In genomic region chr5:150410524-150411244, GRCh38 we compare ENCODE assay signal across 8 cellular contexts. TPM values are rescaled to one million over a fixed set of nuclear protein-coding genes. Genes with fewer than 3 reads are reported as not detected.
A peak's percentile ranks its signal among the peaks of the same experiment; 100 is the strongest.
DNase-seq lines count a peak whose midpoint lies in the region; TF ChIP-seq lines count a peak whose summit lies in the region.

No MANE protein-coding gene starts in this region.

- no peaks in the 10 kb centered on the region for H4K20me1 ChIP-seq in OCI-LY1 (ENCODE audit: insufficient read depth, low read length)

- no peak overlapping the region for H3K4ac ChIP-seq in neuronal stem cell (ENCODE audit: low read length)

- intact Hi-C loops in Caco-2 (cut with micrococcal nuclease; ENCODE audit: unreplicated experiment), result no loop called here

- H3K9me3 Mint-ChIP-seq in Caco-2 (ENCODE audit: unreplicated experiment), result no peaks in the 10 kb centered on the region

- H3K4me1 ChIP-seq in Caco-2 (peaks cover 6% of the 10 kb centered on the region), OCI-LY1 (ENCODE audit: insufficient read depth, low read length, severe bottlenecking) (peaks cover 73% of the 10 kb centered on the region), neuronal stem cell (ENCODE audit: control insufficient read depth in 2 of 2, insufficient read depth in 1 of 2, low read depth in 1 of 2, low read length in 2 of 2) (peaks cover 9 to 12% of the 10 kb centered on the region in 2 donors)

- no peaks in the 10 kb centered on the region for H3K9me2 ChIP-seq in OCI-LY1 (ENCODE audit: low read depth, low read length)

- no TSS peak for BruUV-seq in Caco-2 (replicated peaks; lab: Mats Ljungman, UMichigan)

- peak overlapping the region; percentile 60 for H3K27ac Mint-ChIP-seq in Caco-2 (ENCODE audit: unreplicated experiment)

- H2AFZ ChIP-seq in OCI-LY1 (ENCODE audit: low read length) (no peak overlapping the region), neuronal stem cell (ENCODE audit: low read length) (peak overlapping the region; percentile 77)

- peaks cover 7% of the 10 kb centered on the region; the same call in 1 of the 2 replicates for H3K79me2 ChIP-seq in OCI-LY1 (ENCODE audit: insufficient read depth, low read length)

- WGBS in neuronal stem cell (ENCODE audit: extremely low coverage in 2 of 2, insufficient read length in 2 of 2, insufficient replicate concordance in 1 of 2), 2 donors, result no CpG with 5 or more reads among the region's 4 CpGs

- H3K36me3 ChIP-seq in Caco-2 (ENCODE audit: control insufficient read depth, insufficient read depth, low read length) (no peaks in the 10 kb centered on the region), OCI-LY1 (ENCODE audit: insufficient read depth, low read length) (peaks cover 35% of the 10 kb centered on the region; the same call in 1 of the 2 replicates), neuronal stem cell (replicated peaks in 1 of 2; ENCODE audit: control insufficient read depth in 2 of 2, insufficient read depth in 2 of 2, low read length in 2 of 2) (no peaks in the 10 kb centered on the region)

- H3K18ac ChIP-seq in neuronal stem cell (ENCODE audit: low read length), result no peak overlapping the region

- H4K91ac ChIP-seq in neuronal stem cell (ENCODE audit: low read depth, low read length, poor library complexity), result no peak overlapping the region

- H3K9ac ChIP-seq in OCI-LY1 (ENCODE audit: low read length) (peak overlapping the region; percentile 80), neuronal stem cell (ENCODE audit: low read depth, low read length, poor library complexity) (no peak overlapping the region)

- H3F3A ChIP-seq in OCI-LY1 (ENCODE audit: insufficient read depth, low read length), result peaks cover 17% of the 10 kb centered on the region

- peaks cover 7% of the 10 kb centered on the region for H3K4me1 Mint-ChIP-seq in Caco-2 (ENCODE audit: low read depth, unreplicated experiment)

- H3K9me3 ChIP-seq in Caco-2, result no peaks in the 10 kb centered on the region
- no peaks in the 10 kb centered on the region for H3K9me3 ChIP-seq in OCI-LY1 (ENCODE audit: low read length)
- no peaks in the 10 kb centered on the region for H3K9me3 ChIP-seq in neuronal stem cell (replicated peaks in 1 of 2; ENCODE audit: control insufficient read depth in 2 of 2, insufficient read depth in 1 of 2, low read depth in 1 of 2, low read length in 2 of 2)

- H3K14ac ChIP-seq in neuronal stem cell (ENCODE audit: low read length), result no peak overlapping the region

- no peaks in the 10 kb centered on the region for H3K27me3 Mint-ChIP-seq in Caco-2 (ENCODE audit: insufficient read depth, unreplicated experiment)

- H3K4me3 Mint-ChIP-seq in Caco-2 (ENCODE audit: unreplicated experiment), result peak overlapping the region; percentile 60

- DNase-seq in Caco-2 (peak; percentile 65 to 69), HT1080 (ENCODE audit: low read depth) (peak; percentile 62), foreskin melanocyte (peak; percentile 53), neuronal stem cell (ENCODE audit: low spot score) (peak; percentile 68), ecto neural progenitor cell (ENCODE audit: low spot score) (no peak), NCI-H187 (lab: John Stamatoyannopoulos, UW) (no peak)
- peak; percentile 73 for DNase-seq in activated effector memory CD4-positive, alpha-beta T cell treated with anti-CD3 and anti-CD28 coated beads, Interleukin-2, amount 50 U/mL, for 16 hours

- H2BK120ac ChIP-seq in neuronal stem cell (ENCODE audit: low read depth, low read length), result no peak overlapping the region

- H3K27me3 ChIP-seq in Caco-2 (replicated peaks; ENCODE audit: control insufficient read depth, insufficient read depth, low read length) (no peaks in the 10 kb centered on the region), OCI-LY1 (ENCODE audit: insufficient read depth, low read length) (no peaks in the 10 kb centered on the region), neuronal stem cell (ENCODE audit: control insufficient read depth in 3 of 3, insufficient read depth in 3 of 3, low read depth in 1 of 3, low read length in 3 of 3) (no peaks in the 10 kb centered on the region)

- H3K4me3 ChIP-seq in Caco-2 (ENCODE audit: low read depth, low read length) (no peak overlapping the region), OCI-LY1 (ENCODE audit: low read depth, low read length, poor library complexity, severe bottlenecking) (peak overlapping the region; percentile 75), neuronal stem cell (ENCODE audit: low read length in 2 of 2) (no peak overlapping the region)

- H3K4me2 ChIP-seq in OCI-LY1 (ENCODE audit: low read length) (peak overlapping the region; percentile 91), neuronal stem cell (ENCODE audit: insufficient read depth, low read length, poor library complexity, severe bottlenecking) (no peak overlapping the region)

- H3K36me3 Mint-ChIP-seq in Caco-2 (ENCODE audit: insufficient read depth, unreplicated experiment), result peaks cover 18% of the 10 kb centered on the region

- no peak overlapping the region for H2BK15ac ChIP-seq in neuronal stem cell (ENCODE audit: low read length)

- TF ChIP-seq CTCF in Caco-2 (IDR thresholded peaks at IDR 0.05; ENCODE audit: insufficient read depth in 1 of 2, low read depth in 1 of 2, low read length in 1 of 2, severe bottlenecking in 1 of 2, unreplicated experiment in 1 of 2) (no peak), OCI-LY1 (IDR thresholded peaks at IDR 0.05; ENCODE audit: low read length) (no peak)

- H2AK5ac ChIP-seq in neuronal stem cell (ENCODE audit: low read depth, low read length), result no peak overlapping the region

- H3K27ac ChIP-seq in OCI-LY1 (ENCODE audit: low read depth, low read length, poor library complexity, severe bottlenecking), result peak overlapping the region; percentile 98
- no peak overlapping the region for H3K27ac ChIP-seq in neuronal stem cell (replicated peaks; ENCODE audit: low read length)

- H3K79me1 ChIP-seq in neuronal stem cell (ENCODE audit: low read depth, low read length), result peaks cover 2% of the 10 kb centered on the region

- POLR2A ChIA-PET in Caco-2 (lab: Charles Lee), result interaction anchor here (0.6 kb wide), 2 partner anchors 18 to 247 kb away, joined by 5 to 7 read pairs; no protein-coding TSS in a partner anchor

- CTCF ChIA-PET in Caco-2 (lab: Charles Lee), result interaction anchor here (0.5 to 1.2 kb wide), 6 partner anchors 9 to 305 kb away, joined by 3 to 9 read pairs (median 4); no protein-coding TSS in a partner anchor

- H2BK12ac ChIP-seq in neuronal stem cell (ENCODE audit: low read length), result no peak overlapping the region

- H4K8ac ChIP-seq in neuronal stem cell (ENCODE audit: low read depth, low read length), result no peak overlapping the region

- no peak overlapping the region for H3K23ac ChIP-seq in neuronal stem cell (ENCODE audit: low read depth, low read length, poor library complexity)

- no peak overlapping the region for H2BK5ac ChIP-seq in neuronal stem cell (ENCODE audit: low read length)

RNA-seq across cellular contexts. Expression of gene CD74, which starts 2.0 kb away (rescaled TPM):
- total RNA-seq in Caco-2 (2022), result 49.6 and 59.3 TPM in 2 replicates
- 0.17 and 1.2 TPM in 2 replicates for total RNA-seq in HT1080 (2014; rRNA removed; shearing (Covaris generic))
- polyA plus RNA-seq in HT1080 (2015; cell fraction: cytosol; rRNA removed), result 9.1 and 9.4 TPM in 2 replicates
- polyA plus RNA-seq in HT1080 (2015; cell fraction: nucleus; rRNA removed), result 8.3 and 12.6 TPM in 2 replicates
- 61.0 TPM for polyA plus RNA-seq in neuronal stem cell (2013, experiment 1 of 2)
- polyA plus RNA-seq in neuronal stem cell (2013, experiment 2 of 2), result 61.3 TPM

RNA-seq across cellular contexts. Expression of gene RPS14, which starts 38.9 kb away (rescaled TPM):
- 2,300 and 2,382 TPM in 2 replicates for total RNA-seq in Caco-2 (2022)
- total RNA-seq in HT1080 (2014; rRNA removed; shearing (Covaris generic)), result 1,800 and 2,863 TPM in 2 replicates
- polyA plus RNA-seq in HT1080 (2015; cell fraction: cytosol; rRNA removed), result 3,415 and 3,568 TPM in 2 replicates
- 814 and 883 TPM in 2 replicates for polyA plus RNA-seq in HT1080 (2015; cell fraction: nucleus; rRNA removed)
- 5,106 TPM for polyA plus RNA-seq in neuronal stem cell (2013, experiment 1 of 2)
- 5,095 TPM for polyA plus RNA-seq in neuronal stem cell (2013, experiment 2 of 2)

RNA-seq across cellular contexts. Expression of gene TCOF1, which starts 53.2 kb away (rescaled TPM):
- total RNA-seq in Caco-2 (2022), result 112 and 123 TPM in 2 replicates
- total RNA-seq in HT1080 (2014; rRNA removed; shearing (Covaris generic)), result 84.9 and 92.9 TPM in 2 replicates
- 54.5 TPM in 2 replicates for polyA plus RNA-seq in HT1080 (2015; cell fraction: cytosol; rRNA removed)
- 105 and 113 TPM in 2 replicates for polyA plus RNA-seq in HT1080 (2015; cell fraction: nucleus; rRNA removed)
- polyA plus RNA-seq in neuronal stem cell (2013, experiment 1 of 2), result 32.1 TPM
- 32.7 TPM for polyA plus RNA-seq in neuronal stem cell (2013, experiment 2 of 2)

Comparison
In these comparisons a context has a peak if more than half of its experiments do, and no peak if none do; other contexts are left out.
1. DNase-seq: peak in Caco-2 (2 of 2), HT1080 (single experiment), activated effector memory CD4-positive, alpha-beta T cell treated with anti-CD3 and anti-CD28 coated beads, Interleukin-2, amount 50 U/mL, for 16 hours (single experiment), foreskin melanocyte (single experiment) and neuronal stem cell (single experiment); none in ecto neural progenitor cell (single experiment) and NCI-H187 (0 of 2).
2. RNA of gene CD74, which starts 2.0 kb away (total RNA-seq): 49.6 to 59.3 TPM in Caco-2; 0.17 to 1.2 TPM in HT1080; every median in the first group is over 10 times any median in the second.